27 cellular contexts compared by ENCODE assay signal in genomic region chr19:29475469-29475868, GRCh38. TPM values are rescaled to one million over a fixed set of nuclear protein-coding genes. Genes with fewer than 3 reads are reported as not detected.
DNase-seq lines count a peak whose midpoint lies in the region; ATAC-seq, FAIRE-seq and TF ChIP-seq lines count a peak whose summit lies in the region.
"Had no signal": no experiment of that assay in that cellular context is flagged by ENCODE, and none has a peak within 500 bp of the region (broad histone marks: within the 10 kb centered on the region; RNA-seq: fewer than 3 reads in every experiment).

No MANE protein-coding gene starts in this region.

- no peaks in the 10 kb centered on the region for H4K20me1 ChIP-seq in K562 (replicated peaks; ENCODE audit: control insufficient read depth, insufficient read depth, low read length)
- H4K20me1 ChIP-seq: BLaER1 had no signal

- no peak for TF ChIP-seq POLR2A in K562 (conservative IDR thresholded peaks at IDR 0.05)
- no peak for TF ChIP-seq POLR2A in esophagus muscularis mucosa (IDR thresholded peaks at IDR 0.05; ENCODE audit: low read depth)

- intact Hi-C loops in K562 (cut with micrococcal nuclease) = loop anchor here (10.0 kb wide), 1 partner anchor 181 kb away; no protein-coding TSS in a partner anchor
- intact Hi-C loops in esophagus muscularis mucosa (cut with DNase I) = no loop called here

- H3K4me3 ChIP-seq in K562 = no peak overlapping the region
- H3K4me3 ChIP-seq in esophagus muscularis mucosa = no peak overlapping the region
- H3K4me3 ChIP-seq: BLaER1 had no signal

- no peaks in the 10 kb centered on the region for H3K36me3 Mint-ChIP-seq in activated CD8-positive, alpha-beta memory T cell treated with anti-CD3 and anti-CD28 coated beads, Interleukin-2, amount 10 ng/mL, durations not matched to agents 7 days and 5 days
- H3K36me3 Mint-ChIP-seq: CD14-positive monocyte; CD4-positive, alpha-beta memory T cell; CD4-positive, CD25-positive, alpha-beta regulatory T cell had no signal

- POLR2A ChIA-PET in K562 (lab: Yijun Ruan, JAX) = no interaction called here

- H3K36me3 ChIP-seq in K562 (ENCODE audit: control insufficient read depth, insufficient read depth, low read length) (no peaks in the 10 kb centered on the region), esophagus muscularis mucosa (no peaks in the 10 kb centered on the region)
- H3K36me3 ChIP-seq: BE2C, BLaER1 had no signal

- H3K27ac Mint-ChIP-seq in activated CD8-positive, alpha-beta memory T cell treated with anti-CD3 and anti-CD28 coated beads, Interleukin-2, amount 10 ng/mL, durations not matched to agents 7 days and 5 days = no peak overlapping the region
- H3K27ac Mint-ChIP-seq: CD14-positive monocyte; CD4-positive, alpha-beta memory T cell; CD4-positive, CD25-positive, alpha-beta regulatory T cell had no signal

- BruUV-seq in K562 (replicated peaks; lab: Mats Ljungman, UMichigan) = no TSS peak

- TF ChIP-seq EP300 in K562 (IDR thresholded peaks at IDR 0.05; ENCODE audit: low read length) (no peak), esophagus muscularis mucosa (IDR thresholded peaks at IDR 0.05) (no peak)

- TF ChIP-seq CTCF in K562 (IDR thresholded peaks at IDR 0.05 in 2 of 3, conservative IDR thresholded peaks at IDR 0.05 in 1 of 3; ENCODE audit: insufficient read depth in 2 of 3, low read depth in 1 of 3, low read length in 3 of 3) = no peak
- TF ChIP-seq CTCF in esophagus muscularis mucosa (IDR thresholded peaks at IDR 0.05) = no peak

- no peaks in the 10 kb centered on the region for H3K9me3 Mint-ChIP-seq in activated CD8-positive, alpha-beta memory T cell treated with anti-CD3 and anti-CD28 coated beads, Interleukin-2, amount 10 ng/mL, durations not matched to agents 7 days and 5 days (ENCODE audit: low read depth)

- in situ Hi-C loops in K562 (cut with MboI) = no loop called here

- WGBS in K562 (ENCODE audit: insufficient coverage, low coverage, missing lambda C conversion rate) = 1% methylated on average over 12 of the region's 12 CpGs
- 83% methylated on average over 12 of the region's 12 CpGs for WGBS in esophagus muscularis mucosa

- ATAC-seq in activated CD8-positive, alpha-beta memory T cell treated with anti-CD3 and anti-CD28 coated beads, Interleukin-2, amount 10 ng/mL, durations not matched to agents 7 days and 5 days = no peak
- ATAC-seq in K562 (peak; percentile 60; the same call in 2 of the 3 replicates), GM21360 (IDR thresholded peaks at IDR 0.05; ENCODE audit: unreplicated experiment) (no peak), HG03039 (IDR thresholded peaks at IDR 0.05; ENCODE audit: unreplicated experiment) (no peak)

- TF ChIP-seq RAD21 in K562 (CRISPR knock-in tag; conservative IDR thresholded peaks at IDR 0.05 in 1 of 2, IDR thresholded peaks at IDR 0.05 in 1 of 2) = no peak

- DNase-seq in activated CD8-positive, alpha-beta memory T cell treated with anti-CD3 and anti-CD28 coated beads, Interleukin-2, amount 10 ng/mL, durations not matched to agents 7 days and 5 days = peak; percentile 14
- no peak for DNase-seq in activated CD8-positive, alpha-beta memory T cell treated with anti-CD3 and anti-CD28 coated beads, Interleukin-2, amount 50 U/mL, for 4 hours
- DNase-seq in K562 (ENCODE audit: extremely low read depth in 1 of 4, low spot score in 3 of 4) = peak in 2 of 4 experiments; percentile 36 to 46
- DNase-seq in esophagus muscularis mucosa (ENCODE audit: extremely low spot score) = peak; percentile 72
- DNase-seq in mucosa of gallbladder (ENCODE audit: low spot score) = peak; percentile 3
- DNase-seq in frontal cortex (ENCODE audit: low spot score in 2 of 2) = no peak
- DNase-seq: 8988T; ACHN; BE2C; C1 segment of cervical spinal cord; Caco-2; Calu3; CD4-positive, alpha-beta memory T cell; CD4-positive, CD25-positive, alpha-beta regulatory T cell; DMS79 treated with DMSO at 0.1 percent for 48 hours; GF-D8 had no signal

- H3K27me3 ChIP-seq in K562 (ENCODE audit: control insufficient read depth in 2 of 2, insufficient read depth in 2 of 2, low read length in 2 of 2) (peaks cover 0 to 17% of the 10 kb centered on the region in 2 experiments; a peak in 2 of 5 replicates), esophagus muscularis mucosa (peaks cover 0 to 30% (median 0%) of the 10 kb centered on the region in 4 donors)
- H3K27me3 ChIP-seq: BE2C, BLaER1 had no signal

- peaks cover 11% of the 10 kb centered on the region for H3K27me3 Mint-ChIP-seq in activated CD8-positive, alpha-beta memory T cell treated with anti-CD3 and anti-CD28 coated beads, Interleukin-2, amount 10 ng/mL, durations not matched to agents 7 days and 5 days

- H3K4me1 ChIP-seq in K562 (replicated peaks in 1 of 2; ENCODE audit: control insufficient read depth in 2 of 2, insufficient read depth in 2 of 2, low read length in 2 of 2) (no peaks in the 10 kb centered on the region), esophagus muscularis mucosa (no peaks in the 10 kb centered on the region)
- H3K4me1 ChIP-seq: BE2C, BLaER1, Caco-2 had no signal

- CTCF ChIA-PET in activated CD8-positive, alpha-beta memory T cell treated with anti-CD3 and anti-CD28 coated beads, Interleukin-2, amount 10 ng/mL, durations not matched to agents 7 days and 5 days (lab: Charles Lee) = interaction anchor here (0.7 kb wide), 1 partner anchor 121 kb away, joined by 3 read pairs; no protein-coding TSS in a partner anchor
- CTCF ChIA-PET in K562 (lab: Yijun Ruan, JAX; ENCODE audit: low intra/inter-chr PET ratio) = no interaction called here

- H2AFZ ChIP-seq in K562 (ENCODE audit: low read depth, low read length) = no peak overlapping the region

- FAIRE-seq in K562 (lab: Jason Lieb, UNC) (no peak), frontal cortex (lab: Jason Lieb, UNC) (no peak)
- FAIRE-seq: A204.1, D721Med, G401.6, GM12891, GM19239 had no signal

- H3K79me2 ChIP-seq in K562 (ENCODE audit: control insufficient read depth, insufficient read depth, low read length) = no peaks in the 10 kb centered on the region

- no peak overlapping the region for H3K27ac ChIP-seq in K562 (ENCODE audit: extremely low read depth, low read depth, low read length)
- H3K27ac ChIP-seq in esophagus muscularis mucosa (replicated peaks in 1 of 4) = no peak overlapping the region
- H3K27ac ChIP-seq: BLaER1 had no signal

- H3K9me3 ChIP-seq in K562 (replicated peaks; ENCODE audit: control insufficient read depth, insufficient read depth, low read depth, low read length) (no peaks in the 10 kb centered on the region), esophagus muscularis mucosa (no peaks in the 10 kb centered on the region)
- H3K9me3 ChIP-seq: BE2C, Caco-2 had no signal

- no peak overlapping the region for H3K4me3 Mint-ChIP-seq in activated CD8-positive, alpha-beta memory T cell treated with anti-CD3 and anti-CD28 coated beads, Interleukin-2, amount 10 ng/mL, durations not matched to agents 7 days and 5 days
- H3K4me3 Mint-ChIP-seq: CD14-positive monocyte; CD4-positive, alpha-beta memory T cell; CD4-positive, CD25-positive, alpha-beta regulatory T cell had no signal

- H3K9me1 ChIP-seq in K562 (ENCODE audit: control insufficient read depth, insufficient read depth, low read length) = no peaks in the 10 kb centered on the region

- H3K9ac ChIP-seq in K562 (ENCODE audit: insufficient read depth in 1 of 2, low read depth in 2 of 2, low read length in 2 of 2) = no peak overlapping the region
- H3K9ac ChIP-seq: BLaER1 had no signal

- no peaks in the 10 kb centered on the region for H3K4me1 Mint-ChIP-seq in activated CD8-positive, alpha-beta memory T cell treated with anti-CD3 and anti-CD28 coated beads, Interleukin-2, amount 10 ng/mL, durations not matched to agents 7 days and 5 days
- H3K4me1 Mint-ChIP-seq: CD14-positive monocyte; CD4-positive, alpha-beta memory T cell; CD4-positive, CD25-positive, alpha-beta regulatory T cell had no signal

- no peak overlapping the region for H3K4me2 ChIP-seq in K562 (ENCODE audit: insufficient read depth, low read length)
- H3K4me2 ChIP-seq: BLaER1 had no signal

TF ChIP-seq in K562, 482 proteins besides CTCF, POLR2A, EP300 and RAD21 (continues in another document):
- TF ChIP-seq CBX8 (IDR thresholded peaks at IDR 0.05; ENCODE audit: borderline replicate concordance, extremely low read depth, low read depth, low read length, poor library complexity, severe bottlenecking) (no peak), KLF13 (tag; IDR thresholded peaks at IDR 0.05; ENCODE audit: borderline replicate concordance, low read depth) (no peak), ETS1 (conservative IDR thresholded peaks at IDR 0.05; ENCODE audit: control insufficient read depth, low read depth, low read length) (no peak), ZNF785 (CRISPR knock-in tag; IDR thresholded peaks at IDR 0.05) (no peak), PYGO2 (tag; IDR thresholded peaks at IDR 0.05) (no peak)

RNA-seq across cellular contexts. Expression of gene VSTM2B, which starts 50.3 kb away (rescaled TPM):
- not detected for total RNA-seq in activated CD8-positive, alpha-beta memory T cell treated with anti-CD3 and anti-CD28 coated beads, Interleukin-2, amount 10 ng/mL, durations not matched to agents 7 days and 5 days
- total RNA-seq in K562 (2011; cell fraction: chromatin; rRNA removed; ENCODE audit: low replicate concordance) = not detected in 2 replicates
- total RNA-seq in K562 (2011; cell fraction: nucleolus; rRNA removed) = not detected in 2 replicates
- not detected in 2 replicates for total RNA-seq in K562 (2011; cell fraction: nucleoplasm; rRNA removed)
- total RNA-seq in K562 (2014; rRNA removed) (not detected in 2 replicates), K562 (2014; rRNA removed; fragmentation: Illumina TruSeq; extraction: Trizol) (not detected in 2 replicates), K562 (2015; rRNA removed; fragmentation: Illumina TruSeq; extraction: Trizol) (not detected in 2 replicates), K562 (2021) (not detected in 2 replicates), esophagus muscularis mucosa (under 1 TPM in 2 of 4 donors, not detected in 2; 0.23 to 0.33 TPM), mucosa of gallbladder (0.17 TPM), frontal cortex (28.9 TPM)
- polyA plus RNA-seq in K562 (2011; rRNA removed) (not detected in 2 replicates), K562 (2014; fragmentation: Illumina TruSeq; extraction: Trizol) (not detected in 2 replicates), K562 (2014; fragmentation: Nextera tagmentation; extraction: Ambion mirVana) (not detected), K562 (2014; rRNA removed) (not detected in 2 replicates)
- polyA plus RNA-seq in K562 (2011; cell fraction: cytosol; rRNA removed) = not detected in 2 replicates
- not detected in 2 replicates for polyA plus RNA-seq in K562 (2011; cell fraction: nucleus; rRNA removed)
- not detected in 2 replicates for polyA plus RNA-seq in K562 (2012)
- not detected in 2 replicates for polyA minus RNA-seq in K562 (2011; rRNA and poly(A)+ RNA removed)
- not detected in 2 replicates for polyA minus RNA-seq in K562 (2011; cell fraction: cytosol; rRNA and poly(A)+ RNA removed)
- not detected in 2 replicates for polyA minus RNA-seq in K562 (2011; cell fraction: nucleus; rRNA and poly(A)+ RNA removed)
- total RNA-seq: A673; Caco-2; Calu3; CD4-positive, alpha-beta memory T cell; CD4-positive, CD25-positive, alpha-beta regulatory T cell had no signal
- polyA plus RNA-seq: AG04450; CD14-positive monocyte; CD4-positive, alpha-beta memory T cell; CD4-positive, CD25-positive, alpha-beta regulatory T cell had no signal

Comparison
In these comparisons a context has a peak if more than half of its experiments do, and no peak if none do; other contexts are left out.
1. DNase-seq: peak in activated CD8-positive, alpha-beta memory T cell treated with anti-CD3 and anti-CD28 coated beads, Interleukin-2, amount 10 ng/mL, durations not matched to agents 7 days and 5 days (single experiment), esophagus muscularis mucosa (single experiment) and mucosa of gallbladder (single experiment); none in activated CD8-positive, alpha-beta memory T cell treated with anti-CD3 and anti-CD28 coated beads, Interleukin-2, amount 50 U/mL, for 4 hours (single experiment) and frontal cortex (0 of 2).
2. RNA of gene VSTM2B, which starts 50.3 kb away (total RNA-seq): 28.9 TPM in frontal cortex (single experiment); 0.23 to 0.33 TPM in esophagus muscularis mucosa, 0.17 TPM in mucosa of gallbladder (single experiment), not detected in activated CD8-positive, alpha-beta memory T cell treated with anti-CD3 and anti-CD28 coated beads, Interleukin-2, amount 10 ng/mL, durations not matched to agents 7 days and 5 days and not detected in K562; every median in the first group is over 10 times any median in the second.